Comparison of ENCODE assay signal across 20 cellular contexts in genomic region chr2:44817673-44818335, GRCh38.
"Had no signal": no experiment of that assay in that cellular context is flagged by ENCODE, and none has a peak within 500 bp of the region (broad histone marks: within the 10 kb centered on the region; RNA-seq: fewer than 3 reads in every experiment).

No MANE protein-coding gene starts in this region.

- H3K27me3 ChIP-seq: ascending aorta, colonic mucosa, upper lobe of left lung had no signal

- H3K9me3 ChIP-seq: ascending aorta, colonic mucosa, sigmoid colon, thoracic aorta, upper lobe of left lung had no signal

- H3K27ac ChIP-seq: ascending aorta, colonic mucosa, epithelial cell of prostate, hepatocyte, sigmoid colon, thoracic aorta, upper lobe of left lung, VCaP had no signal

- FAIRE-seq: islet of Langerhans had no signal

- H3K4me3 ChIP-seq: ascending aorta, colonic mucosa, hepatocyte, lung, sigmoid colon, thoracic aorta, upper lobe of left lung had no signal

- H3K36me3 ChIP-seq: ascending aorta, colonic mucosa, sigmoid colon, thoracic aorta, upper lobe of left lung had no signal

- DNase-seq: activated CD4-positive, alpha-beta T cell treated with anti-CD3 and anti-CD28 coated beads for 1 hour; activated CD4-positive, alpha-beta T cell treated with anti-CD3 and anti-CD28 coated beads, Interleukin-2, amount 50 U/mL, for 4 hours; activated effector memory CD4-positive, alpha-beta T cell treated with anti-CD3 and anti-CD28 coated beads, Interleukin-2, amount 50 U/mL, for 16 hours; activated naive CD4-positive, alpha-beta T cell treated with anti-CD3 and anti-CD28 coated beads, Interleukin-2, amount 50 U/mL, for 16 hours; activated T-cell treated with anti-CD3 and anti-CD28 coated beads, Interleukin-2, amount 50 U/mL, for 72 hours; colonic mucosa; foreskin fibroblast; nephron progenitor cell; nucleus accumbens; posterior cingulate gyrus; sigmoid colon; stimulated activated CD4-positive, alpha-beta T cell treated with anti-CD3 and anti-CD28 coated beads, Interleukin-4, amount 100 ng/mL, for 4 hours; upper lobe of left lung had no signal
